In genomic region chr6:124463271-124463670, GRCh38 we compare ENCODE assay signal across 14 cellular contexts.
DNase-seq lines count a peak whose midpoint lies in the region; ATAC-seq lines count a peak whose summit lies in the region.
"Had no signal": no experiment of that assay in that cellular context is flagged by ENCODE, and none has a peak within 500 bp of the region (broad histone marks: within the 10 kb centered on the region; RNA-seq: fewer than 3 reads in every experiment).

No MANE protein-coding gene starts in this region.

- no peak for ATAC-seq in HG02938 (IDR thresholded peaks at IDR 0.05; ENCODE audit: unreplicated experiment)
- ATAC-seq in activated CD4-positive, CD25-positive, alpha-beta regulatory T cell treated with anti-CD3 and anti-CD28 coated beads, Interleukin-2, amount 50 U/mL, for 24 hours: no peak
- ATAC-seq: GM12878 had no signal

- DNase-seq in NCI-H1105 treated with DMSO at 0.1 percent for 48 hours (lab: John Stamatoyannopoulos, UW) (peak; percentile 70), NCI-H1105 (lab: John Stamatoyannopoulos, UW) (no peak), NCI-H2081 (lab: John Stamatoyannopoulos, UW) (peak; percentile 14 to 84), NCI-H524 treated with DMSO at 0.1 percent for 48 hours (lab: John Stamatoyannopoulos, UW) (peak; percentile 89), cerebellar cortex (ENCODE audit: low spot score) (peak; percentile 62), hepatic stellate cell (ENCODE audit: low spot score) (no peak)
- DNase-seq: DMS 273 treated with DMSO at 0.1 percent for 48 hours, GF-D8, NCI-H146, NCI-H774, T1000 had no signal

Comparison
In these comparisons a context has a peak if more than half of its experiments do, and no peak if none do; other contexts are left out.
1. DNase-seq: peak in NCI-H1105 treated with DMSO at 0.1 percent for 48 hours (single experiment), NCI-H2081 (2 of 2), NCI-H524 treated with DMSO at 0.1 percent for 48 hours (single experiment) and cerebellar cortex (single experiment); none in NCI-H1105 (single experiment) and hepatic stellate cell (single experiment).